Comparison of ENCODE assay signal across 10 cellular contexts in genomic region chr18:36850527-36851201, GRCh38. TPM values are rescaled to one million over a fixed set of nuclear protein-coding genes. Genes with fewer than 3 reads are reported as not detected.
A peak's percentile ranks its signal among the peaks of the same experiment; 100 is the strongest.
DNase-seq lines count a peak whose midpoint lies in the region; ATAC-seq, FAIRE-seq and TF ChIP-seq lines count a peak whose summit lies in the region.
"Had no signal": no experiment of that assay in that cellular context is flagged by ENCODE, and none has a peak within 500 bp of the region (broad histone marks: within the 10 kb centered on the region; RNA-seq: fewer than 3 reads in every experiment).

No MANE protein-coding gene starts in this region.

- in situ Hi-C loops in gastrocnemius medialis (cut with MboI; ENCODE audit: low sequenced_read_pairs in 4 of 4): no loop called here

- no peaks in the 10 kb centered on the region for H4K20me1 ChIP-seq in PC-3 (ENCODE audit: low read length)
- H4K20me1 ChIP-seq in endothelial cell of umbilical vein (replicated peaks; ENCODE audit: control insufficient read depth, extremely low read depth, insufficient read depth, low read length): no peaks in the 10 kb centered on the region

- no peaks in the 10 kb centered on the region for H3K9me2 ChIP-seq in PC-3 (replicated peaks; ENCODE audit: low read length)

- H3K36me3 ChIP-seq in PC-3 (ENCODE audit: low read depth, low read length) (no peaks in the 10 kb centered on the region), endothelial cell of umbilical vein (ENCODE audit: control insufficient read depth in 2 of 2, extremely low read depth in 1 of 2, insufficient read depth in 2 of 2, low read length in 2 of 2) (no peaks in the 10 kb centered on the region), gastrocnemius medialis (no peaks in the 10 kb centered on the region)
- H3K36me3 ChIP-seq: upper lobe of right lung had no signal

- H3K4me3 Mint-ChIP-seq in activated CD4-positive, alpha-beta T cell treated with anti-CD3 and anti-CD28 coated beads for 36 hours: no peak overlapping the region
- no peak overlapping the region for H3K4me3 Mint-ChIP-seq in activated CD4-positive, alpha-beta T cell treated with anti-CD3 and anti-CD28 coated beads, Interleukin-2, amount 10 ng/mL, durations not matched to agents 24 days and 14 days
- H3K4me3 Mint-ChIP-seq in type B pancreatic cell: no peak overlapping the region
- H3K4me3 Mint-ChIP-seq: activated naive CD4-positive, alpha-beta T cell treated with anti-CD3 and anti-CD28 coated beads, Interleukin-2, amount 10 ng/mL, durations not matched to agents 7 days and 5 days had no signal

- no peak overlapping the region for H3K27ac Mint-ChIP-seq in activated CD4-positive, alpha-beta T cell treated with anti-CD3 and anti-CD28 coated beads for 36 hours
- no peak overlapping the region for H3K27ac Mint-ChIP-seq in activated CD4-positive, alpha-beta T cell treated with anti-CD3 and anti-CD28 coated beads, Interleukin-2, amount 10 ng/mL, durations not matched to agents 24 days and 14 days
- no peak overlapping the region for H3K27ac Mint-ChIP-seq in type B pancreatic cell
- H3K27ac Mint-ChIP-seq: activated naive CD4-positive, alpha-beta T cell treated with anti-CD3 and anti-CD28 coated beads, Interleukin-2, amount 10 ng/mL, durations not matched to agents 7 days and 5 days had no signal

- DNase-seq in activated CD4-positive, alpha-beta T cell treated with anti-CD3 and anti-CD28 coated beads for 36 hours: peak; percentile 18
- no peak for DNase-seq in activated CD4-positive, alpha-beta T cell treated with anti-CD3 and anti-CD28 coated beads, Interleukin-2, amount 10 ng/mL, durations not matched to agents 24 days and 14 days
- DNase-seq in PC-3: peak; percentile 64
- DNase-seq in endothelial cell of umbilical vein (ENCODE audit: low read depth, low spot score): peak; percentile 61
- DNase-seq in gastrocnemius medialis: no peak
- no peak for DNase-seq in type B pancreatic cell (ENCODE audit: extremely low spot score, unreplicated experiment)
- no peak for DNase-seq in activated CD4-positive, alpha-beta T cell treated with anti-CD3 and anti-CD28 coated beads, Interleukin-2, amount 50 U/mL, for 4 hours
- no peak for DNase-seq in putamen (ENCODE audit: low spot score)
- DNase-seq: activated naive CD4-positive, alpha-beta T cell treated with anti-CD3 and anti-CD28 coated beads, Interleukin-2, amount 10 ng/mL, durations not matched to agents 7 days and 5 days; upper lobe of right lung had no signal

- TF ChIP-seq POLR2A in endothelial cell of umbilical vein (IDR thresholded peaks at IDR 0.05; ENCODE audit: low read depth, low read length) (no peak), gastrocnemius medialis (IDR thresholded peaks at IDR 0.05) (no peak)

- H3K9me3 ChIP-seq in PC-3 (ENCODE audit: low read length) (no peaks in the 10 kb centered on the region), endothelial cell of umbilical vein (replicated peaks; ENCODE audit: control insufficient read depth, insufficient read depth, low read length) (no peaks in the 10 kb centered on the region), gastrocnemius medialis (no peaks in the 10 kb centered on the region)
- H3K9me3 ChIP-seq: upper lobe of right lung had no signal

- H3K27me3 Mint-ChIP-seq in activated CD4-positive, alpha-beta T cell treated with anti-CD3 and anti-CD28 coated beads for 36 hours: no peaks in the 10 kb centered on the region
- no peaks in the 10 kb centered on the region for H3K27me3 Mint-ChIP-seq in activated CD4-positive, alpha-beta T cell treated with anti-CD3 and anti-CD28 coated beads, Interleukin-2, amount 10 ng/mL, durations not matched to agents 24 days and 14 days
- H3K27me3 Mint-ChIP-seq in type B pancreatic cell: no peaks in the 10 kb centered on the region
- H3K27me3 Mint-ChIP-seq: activated naive CD4-positive, alpha-beta T cell treated with anti-CD3 and anti-CD28 coated beads, Interleukin-2, amount 10 ng/mL, durations not matched to agents 7 days and 5 days had no signal

- peak; percentile 96 for ATAC-seq in activated CD4-positive, alpha-beta T cell treated with anti-CD3 and anti-CD28 coated beads for 36 hours
- ATAC-seq in PC-3 (peak; percentile 100), gastrocnemius medialis (peak; percentile 33 to 82)
- ATAC-seq: upper lobe of right lung had no signal

- H3K9ac ChIP-seq in PC-3 (ENCODE audit: low read length) (no peak overlapping the region), endothelial cell of umbilical vein (replicated peaks; ENCODE audit: extremely low read depth, insufficient read depth, low read length) (no peak overlapping the region)

- H3K27me3 ChIP-seq in PC-3 (ENCODE audit: low read length): no peaks in the 10 kb centered on the region
- H3K27me3 ChIP-seq in endothelial cell of umbilical vein (ENCODE audit: control insufficient read depth in 2 of 2, insufficient read depth in 2 of 2, low read length in 2 of 2): no peaks in the 10 kb centered on the region
- no peaks in the 10 kb centered on the region for H3K27me3 ChIP-seq in gastrocnemius medialis
- H3K27me3 ChIP-seq: upper lobe of right lung had no signal

- H3K9me3 Mint-ChIP-seq in activated CD4-positive, alpha-beta T cell treated with anti-CD3 and anti-CD28 coated beads for 36 hours (ENCODE audit: low read depth): peaks cover 8% of the 10 kb centered on the region
- H3K9me3 Mint-ChIP-seq in activated CD4-positive, alpha-beta T cell treated with anti-CD3 and anti-CD28 coated beads, Interleukin-2, amount 10 ng/mL, durations not matched to agents 24 days and 14 days: peaks cover 3% of the 10 kb centered on the region
- peaks cover 4% of the 10 kb centered on the region for H3K9me3 Mint-ChIP-seq in type B pancreatic cell

- intact Hi-C loops in activated CD4-positive, alpha-beta T cell treated with anti-CD3 and anti-CD28 coated beads for 36 hours (cut with DNase I, micrococcal nuclease): no loop called here
- intact Hi-C loops in activated CD4-positive, alpha-beta T cell treated with anti-CD3 and anti-CD28 coated beads, Interleukin-2, amount 10 ng/mL, durations not matched to agents 24 days and 14 days (cut with micrococcal nuclease): loop anchor here (10.0 kb wide), 1 partner anchor 64 kb away; no protein-coding TSS in a partner anchor
- intact Hi-C loops in PC-3 (cut with micrococcal nuclease) (no loop called here), endothelial cell of umbilical vein (cut with micrococcal nuclease) (no loop called here), gastrocnemius medialis (cut with DNase I; ENCODE audit: low total_unique reads) (no loop called here)

- H2AFZ ChIP-seq in PC-3 (ENCODE audit: low read length) (no peak overlapping the region), endothelial cell of umbilical vein (ENCODE audit: low read depth, low read length) (no peak overlapping the region)

- no peaks in the 10 kb centered on the region for H3F3A ChIP-seq in PC-3 (ENCODE audit: low read length, unreplicated experiment)

- POLR2A ChIA-PET in activated CD4-positive, alpha-beta T cell treated with anti-CD3 and anti-CD28 coated beads for 36 hours (lab: Charles Lee): interaction anchor here (1.2 kb wide), 1 partner anchor 21 kb away, joined by 4 read pairs; no protein-coding TSS in a partner anchor
- POLR2A ChIA-PET in PC-3 (lab: Charles Lee; ENCODE audit: unreplicated experiment): no interaction called here
- POLR2A ChIA-PET in endothelial cell of umbilical vein (lab: Charles Lee): interaction anchor here (0.5 kb wide), 1 partner anchor 48 kb away, joined by 3 read pairs; no protein-coding TSS in a partner anchor

- CTCF ChIA-PET in activated CD4-positive, alpha-beta T cell treated with anti-CD3 and anti-CD28 coated beads for 36 hours (lab: Charles Lee): interaction anchor here (1.0 kb wide), 1 partner anchor 12 kb away, joined by 3 read pairs; no protein-coding TSS in a partner anchor
- CTCF ChIA-PET in PC-3 (lab: Charles Lee): no interaction called here
- CTCF ChIA-PET in endothelial cell of umbilical vein (lab: Charles Lee): interaction anchor here (0.9 to 2.2 kb wide), 3 partner anchors 10 to 21 kb away, joined by 4 to 9 read pairs (median 4); partner anchors contain the start of genes KIAA1328 and TPGS2

- BruUV-seq in PC-3 (replicated peaks; lab: Mats Ljungman, UMichigan): no TSS peak
- no TSS peak for BruUV-seq in endothelial cell of umbilical vein (replicated peaks; lab: Mats Ljungman, UMichigan)

- no peaks in the 10 kb centered on the region for H3K79me2 ChIP-seq in PC-3 (ENCODE audit: low read length)
- H3K79me2 ChIP-seq in endothelial cell of umbilical vein (ENCODE audit: control insufficient read depth, insufficient read depth, low read length): no peaks in the 10 kb centered on the region

- H3K9me1 ChIP-seq in endothelial cell of umbilical vein (replicated peaks; ENCODE audit: control insufficient read depth, extremely low read depth, insufficient read depth, low read length): no peaks in the 10 kb centered on the region

- H3K4me3 ChIP-seq in PC-3 (ENCODE audit: low read length) (no peak overlapping the region), endothelial cell of umbilical vein (replicated peaks in 1 of 3; ENCODE audit: insufficient read depth in 1 of 3, low read depth in 1 of 3, low read length in 3 of 3) (no peak overlapping the region), gastrocnemius medialis (no peak overlapping the region)
- H3K4me3 ChIP-seq: upper lobe of right lung had no signal

- peaks cover 6% of the 10 kb centered on the region for H3K4me1 Mint-ChIP-seq in activated CD4-positive, alpha-beta T cell treated with anti-CD3 and anti-CD28 coated beads for 36 hours
- no peaks in the 10 kb centered on the region for H3K4me1 Mint-ChIP-seq in activated CD4-positive, alpha-beta T cell treated with anti-CD3 and anti-CD28 coated beads, Interleukin-2, amount 10 ng/mL, durations not matched to agents 24 days and 14 days
- no peaks in the 10 kb centered on the region for H3K4me1 Mint-ChIP-seq in type B pancreatic cell (ENCODE audit: unreplicated experiment)
- H3K4me1 Mint-ChIP-seq: activated naive CD4-positive, alpha-beta T cell treated with anti-CD3 and anti-CD28 coated beads, Interleukin-2, amount 10 ng/mL, durations not matched to agents 7 days and 5 days had no signal

- H3K4me1 ChIP-seq in PC-3 (ENCODE audit: insufficient read depth, low read length): peaks cover 5% of the 10 kb centered on the region
- peaks cover 10% of the 10 kb centered on the region for H3K4me1 ChIP-seq in endothelial cell of umbilical vein (ENCODE audit: control insufficient read depth, extremely low read depth, insufficient read depth, low read length)
- H3K4me1 ChIP-seq in gastrocnemius medialis: no peaks in the 10 kb centered on the region
- H3K4me1 ChIP-seq: upper lobe of right lung had no signal

- dilution Hi-C loops in endothelial cell of umbilical vein (cut with MboI; ENCODE audit: extremely low pct_ligation_motif_present, low sequenced_read_pairs): no loop called here

- peaks cover 44% of the 10 kb centered on the region for H3K36me3 Mint-ChIP-seq in activated CD4-positive, alpha-beta T cell treated with anti-CD3 and anti-CD28 coated beads for 36 hours (ENCODE audit: low read depth)
- peaks cover 13% of the 10 kb centered on the region for H3K36me3 Mint-ChIP-seq in activated CD4-positive, alpha-beta T cell treated with anti-CD3 and anti-CD28 coated beads, Interleukin-2, amount 10 ng/mL, durations not matched to agents 24 days and 14 days (ENCODE audit: low read depth)
- peaks cover 26% of the 10 kb centered on the region for H3K36me3 Mint-ChIP-seq in type B pancreatic cell

- no peak overlapping the region for H3K27ac ChIP-seq in PC-3 (ENCODE audit: low read length)
- H3K27ac ChIP-seq in endothelial cell of umbilical vein (ENCODE audit: insufficient read depth, low read depth, low read length): no peak overlapping the region
- no peak overlapping the region for H3K27ac ChIP-seq in gastrocnemius medialis
- H3K27ac ChIP-seq: upper lobe of right lung had no signal

- H3K4me2 ChIP-seq in PC-3 (ENCODE audit: low read length) (no peak overlapping the region), endothelial cell of umbilical vein (ENCODE audit: insufficient read depth, low read length) (no peak overlapping the region)

- peak; percentile 79 for FAIRE-seq in endothelial cell of umbilical vein (lab: Jason Lieb, UNC)

- TF ChIP-seq CTCF in PC-3 (conservative IDR thresholded peaks at IDR 0.05; ENCODE audit: low read depth, low read length): no peak
- no peak for TF ChIP-seq CTCF in endothelial cell of umbilical vein (IDR thresholded peaks at IDR 0.05; ENCODE audit: extremely low read depth in 1 of 2, insufficient read depth in 1 of 2, low read depth in 1 of 2, low read length in 2 of 2)
- no peak for TF ChIP-seq CTCF in gastrocnemius medialis (IDR thresholded peaks at IDR 0.05 in 4 of 5, conservative IDR thresholded peaks at IDR 0.05 in 1 of 5)
- no peak for TF ChIP-seq CTCF in type B pancreatic cell (conservative IDR thresholded peaks at IDR 0.05)

RNA-seq across cellular contexts. Expression of gene KIAA1328, which starts 21.7 kb away (rescaled TPM):
- 1 to 10 TPM; 5.8 to 7.4 TPM for total RNA-seq in activated CD4-positive, alpha-beta T cell treated with anti-CD3 and anti-CD28 coated beads for 36 hours
- 7.3 and 7.6 TPM in 2 replicates for total RNA-seq in activated CD4-positive, alpha-beta T cell treated with anti-CD3 and anti-CD28 coated beads, Interleukin-2, amount 10 ng/mL, durations not matched to agents 24 days and 14 days
- 1.6 and 4.4 TPM in 2 replicates for total RNA-seq in PC-3 (2014; rRNA removed)
- 6.3 and 6.5 TPM in 2 replicates for total RNA-seq in endothelial cell of umbilical vein
- polyA plus RNA-seq in endothelial cell of umbilical vein: 2.0 and 2.7 TPM in 2 replicates
- 2.7 and 2.9 TPM in 2 replicates for polyA plus RNA-seq in endothelial cell of umbilical vein (2011; cell fraction: cytosol; rRNA removed)
- polyA plus RNA-seq in endothelial cell of umbilical vein (2011; cell fraction: nucleus; rRNA removed): 10.5 and 12.3 TPM in 2 replicates
- polyA plus RNA-seq in endothelial cell of umbilical vein (2012): 3.6 and 3.8 TPM in 2 replicates
- 8.3 and 9.3 TPM in 2 replicates for polyA minus RNA-seq in endothelial cell of umbilical vein
- polyA minus RNA-seq in endothelial cell of umbilical vein (2011; cell fraction: cytosol; rRNA and poly(A)+ RNA removed): 7.7 TPM
- polyA minus RNA-seq in endothelial cell of umbilical vein (2011; cell fraction: nucleus; rRNA and poly(A)+ RNA removed): 23.5 and 32.6 TPM in 2 replicates
- total RNA-seq in gastrocnemius medialis: 1 to 10 TPM; 3.4 to 8.3 (median 6.6) TPM
- 6.1 and 11.6 TPM in 2 replicates for total RNA-seq in type B pancreatic cell (ENCODE audit: low replicate concordance)

RNA-seq across cellular contexts. Expression of gene TPGS2, which starts 21.9 kb away (rescaled TPM):
- 100 to 1,000 TPM in 1 of 2 experiments, 10 to 100 TPM in 1; 87.6 to 158 TPM for total RNA-seq in activated CD4-positive, alpha-beta T cell treated with anti-CD3 and anti-CD28 coated beads for 36 hours
- total RNA-seq in activated CD4-positive, alpha-beta T cell treated with anti-CD3 and anti-CD28 coated beads, Interleukin-2, amount 10 ng/mL, durations not matched to agents 24 days and 14 days: 76.9 and 77.5 TPM in 2 replicates
- total RNA-seq in PC-3 (2014; rRNA removed) (44.2 and 44.9 TPM in 2 replicates), endothelial cell of umbilical vein (148 and 150 TPM in 2 replicates), gastrocnemius medialis (10 to 100 TPM; 20.7 to 36.5 (median 28.2) TPM), type B pancreatic cell (ENCODE audit: low replicate concordance) (94.5 and 121 TPM in 2 replicates)
- polyA plus RNA-seq in endothelial cell of umbilical vein: 232 and 279 TPM in 2 replicates
- polyA plus RNA-seq in endothelial cell of umbilical vein (2011; cell fraction: cytosol; rRNA removed): 269 and 313 TPM in 2 replicates
- 108 and 113 TPM in 2 replicates for polyA plus RNA-seq in endothelial cell of umbilical vein (2011; cell fraction: nucleus; rRNA removed)
- 178 and 199 TPM in 2 replicates for polyA plus RNA-seq in endothelial cell of umbilical vein (2012)
- polyA minus RNA-seq in endothelial cell of umbilical vein: 294 and 298 TPM in 2 replicates
- polyA minus RNA-seq in endothelial cell of umbilical vein (2011; cell fraction: cytosol; rRNA and poly(A)+ RNA removed): 120 TPM
- 79.9 and 111 TPM in 2 replicates for polyA minus RNA-seq in endothelial cell of umbilical vein (2011; cell fraction: nucleus; rRNA and poly(A)+ RNA removed)

Comparison
In these comparisons a context has a peak if more than half of its experiments do, and no peak if none do; other contexts are left out.
1. DNase-seq: peak in activated CD4-positive, alpha-beta T cell treated with anti-CD3 and anti-CD28 coated beads for 36 hours (single experiment), PC-3 (single experiment) and endothelial cell of umbilical vein (single experiment); none in activated CD4-positive, alpha-beta T cell treated with anti-CD3 and anti-CD28 coated beads, Interleukin-2, amount 10 ng/mL, durations not matched to agents 24 days and 14 days (single experiment), gastrocnemius medialis (0 of 2), type B pancreatic cell (single experiment), activated CD4-positive, alpha-beta T cell treated with anti-CD3 and anti-CD28 coated beads, Interleukin-2, amount 50 U/mL, for 4 hours (0 of 2) and putamen (single experiment).
2. Peak in every context shown above with its lines, with median percentiles within 50 percentile points of each other: ATAC-seq.